ENCODE assay signal across 13 cellular contexts in genomic region chr15:70348581-70349344, GRCh38.
DNase-seq lines count a peak whose midpoint lies in the region; ATAC-seq, FAIRE-seq and TF ChIP-seq lines count a peak whose summit lies in the region.
"Had no signal": no experiment of that assay in that cellular context is flagged by ENCODE, and none has a peak within 500 bp of the region (broad histone marks: within the 10 kb centered on the region; RNA-seq: fewer than 3 reads in every experiment).

No MANE protein-coding gene starts in this region.

- no peak overlapping the region for H2AFZ ChIP-seq in PC-9

- H3K4me1 ChIP-seq in PC-9 (replicated peaks; ENCODE audit: insufficient read depth): no peaks in the 10 kb centered on the region
- peaks cover 0 to 17% (median 0%) of the 10 kb centered on the region in 12 donors for H3K4me1 ChIP-seq in heart left ventricle
- H3K4me1 ChIP-seq in sigmoid colon: no peaks in the 10 kb centered on the region
- H3K4me1 ChIP-seq: gastrocnemius medialis had no signal

- no peaks in the 10 kb centered on the region for H3K36me3 Mint-ChIP-seq in endothelial cell (ENCODE audit: low read depth, unreplicated experiment)

- H3K27ac Mint-ChIP-seq in endothelial cell (ENCODE audit: unreplicated experiment): no peak overlapping the region

- H3K9me3 Mint-ChIP-seq in endothelial cell (ENCODE audit: unreplicated experiment): no peaks in the 10 kb centered on the region

- CTCF ChIA-PET in PC-9 (lab: Charles Lee): no interaction called here

- H3K4me3 Mint-ChIP-seq in endothelial cell (ENCODE audit: unreplicated experiment): no peak overlapping the region

- no peak overlapping the region for H3K4me2 ChIP-seq in PC-9
- H3K4me2 ChIP-seq: KMS-11 had no signal

- no peaks in the 10 kb centered on the region for H3K9me2 ChIP-seq in PC-9 (ENCODE audit: insufficient read depth)

- BruUV-seq in PC-9 (replicated peaks; lab: Mats Ljungman, UMichigan): no TSS peak

- peak in 3 of 4 donors; percentile 47 to 73 (median 69) for ATAC-seq in heart left ventricle
- ATAC-seq: gastrocnemius medialis had no signal

- no peaks in the 10 kb centered on the region for H4K20me1 ChIP-seq in PC-9 (ENCODE audit: insufficient read depth)

- POLR2A ChIA-PET in PC-9 (lab: Charles Lee; ENCODE audit: unreplicated experiment): no interaction called here

- H3K36me3 ChIP-seq in PC-9 (ENCODE audit: low read depth) (no peaks in the 10 kb centered on the region), heart left ventricle (no peaks in the 10 kb centered on the region), sigmoid colon (no peaks in the 10 kb centered on the region)
- H3K36me3 ChIP-seq: gastrocnemius medialis, stomach had no signal

- H3K4me3 ChIP-seq in PC-9 (no peak overlapping the region), heart left ventricle (no peak overlapping the region), sigmoid colon (no peak overlapping the region)
- H3K4me3 ChIP-seq: gastrocnemius medialis, stomach had no signal

- no peak for FAIRE-seq in frontal cortex (lab: Jason Lieb, UNC)
- FAIRE-seq: TTC549 had no signal

- intact Hi-C loops in PC-9 (cut with micrococcal nuclease; ENCODE audit: unreplicated experiment) (no loop called here), heart left ventricle (cut with DNase I) (no loop called here), sigmoid colon (cut with DNase I) (no loop called here)

- WGBS in heart left ventricle, 4 donors: 57 to 65% (median 58%) methylated on average over 17 of the region's 17 CpGs
- 68 to 89% methylated on average over 17 of the region's 17 CpGs for WGBS in sigmoid colon, 2 donors

- H3F3A ChIP-seq in PC-9 (ENCODE audit: insufficient read depth, low read depth): no peaks in the 10 kb centered on the region

- H3K4me1 Mint-ChIP-seq in endothelial cell (ENCODE audit: unreplicated experiment): no peaks in the 10 kb centered on the region

- no peaks in the 10 kb centered on the region for H3K79me2 ChIP-seq in PC-9 (ENCODE audit: low read depth)

- in situ Hi-C loops in KBM-7 (cut with MboI; ENCODE audit: low pct_unique_long_range_greater_than_20kb, low sequenced_read_pairs): no loop called here

- H3K9me3 ChIP-seq in PC-9 (ENCODE audit: insufficient read depth, low read depth): no peaks in the 10 kb centered on the region
- no peaks in the 10 kb centered on the region for H3K9me3 ChIP-seq in heart left ventricle
- no peaks in the 10 kb centered on the region for H3K9me3 ChIP-seq in sigmoid colon
- H3K9me3 ChIP-seq: gastrocnemius medialis, stomach had no signal

- TF ChIP-seq POLR2A in heart left ventricle (IDR thresholded peaks at IDR 0.05): no peak
- TF ChIP-seq POLR2A in sigmoid colon (IDR thresholded peaks at IDR 0.05): no peak

- TF ChIP-seq EP300 in sigmoid colon (IDR thresholded peaks at IDR 0.05): no peak

- H3K27ac ChIP-seq in PC-9 (peak overlapping the region; percentile 41; the same call in 1 of the 2 replicates), heart left ventricle (peak overlapping the region in 1 of 12 donors; percentile 62), sigmoid colon (no peak overlapping the region)
- H3K27ac ChIP-seq: gastrocnemius medialis, KMS-11, stomach had no signal

- H3K27me3 ChIP-seq in PC-9 (ENCODE audit: insufficient read depth, low read depth) (no peaks in the 10 kb centered on the region), heart left ventricle (peaks cover 0 to 3% (median 0%) of the 10 kb centered on the region in 9 donors), sigmoid colon (no peaks in the 10 kb centered on the region)
- H3K27me3 ChIP-seq: gastrocnemius medialis, stomach had no signal

- H3K27me3 Mint-ChIP-seq in endothelial cell (ENCODE audit: unreplicated experiment): peaks cover 2% of the 10 kb centered on the region

- DNase-seq in KBM-7 (peak; percentile 91), PC-9 (no peak), heart left ventricle (peak in 2 of 5 donors; percentile 31 to 45), sigmoid colon (peak; percentile 72), NCI-H2081 treated with DMSO at 0.1 percent for 48 hours (lab: John Stamatoyannopoulos, UW) (no peak), NCI-H2171 treated with DMSO at 0.1 percent for 48 hours (lab: John Stamatoyannopoulos, UW) (no peak), endothelial cell (ENCODE audit: low spot score) (no peak), frontal cortex (ENCODE audit: low spot score in 2 of 2) (no peak)
- DNase-seq: GOT3, stomach had no signal

- TF ChIP-seq CTCF in PC-9 (conservative IDR thresholded peaks at IDR 0.05) (no peak), heart left ventricle (IDR thresholded peaks at IDR 0.05) (no peak), sigmoid colon (IDR thresholded peaks at IDR 0.05) (no peak), endothelial cell (IDR thresholded peaks at IDR 0.05; ENCODE audit: unreplicated experiment) (no peak)

Comparison
In these comparisons a context has a peak if more than half of its experiments do, and no peak if none do; other contexts are left out.
1. DNase-seq: peak in KBM-7 (single experiment) and sigmoid colon (single experiment); none in PC-9 (0 of 2), NCI-H2081 treated with DMSO at 0.1 percent for 48 hours (single experiment), NCI-H2171 treated with DMSO at 0.1 percent for 48 hours (single experiment), endothelial cell (single experiment) and frontal cortex (0 of 2).